ENCODE assay signal across 16 cellular contexts in genomic region chr16:14576532-14576931, GRCh38. TPM values are rescaled to one million over a fixed set of nuclear protein-coding genes. Genes with fewer than 3 reads are reported as not detected.
DNase-seq lines count a peak whose midpoint lies in the region; ATAC-seq and TF ChIP-seq lines count a peak whose summit lies in the region.
"Had no signal": no experiment of that assay in that cellular context is flagged by ENCODE, and none has a peak within 500 bp of the region (broad histone marks: within the 10 kb centered on the region; RNA-seq: fewer than 3 reads in every experiment).

No MANE protein-coding gene starts in this region.

- WGBS in hepatocyte (ENCODE audit: low lambda C conversion rate, missing lambda C conversion rate) = 68% methylated on average over 1 of the region's 1 CpG

- H3K27ac ChIP-seq in VCaP (peak overlapping the region; percentile 58), hepatocyte (peak overlapping the region; percentile 73)
- H3K27ac ChIP-seq: BLaER1 had no signal

- H3K4me3 ChIP-seq in hepatocyte (no peak overlapping the region), foreskin fibroblast (ENCODE audit: low read depth in 1 of 2, low read length in 2 of 2) (no peak overlapping the region)
- H3K4me3 ChIP-seq: BLaER1 had no signal

- H3K9me2 ChIP-seq in hepatocyte (replicated peaks; ENCODE audit: insufficient read depth) = no peaks in the 10 kb centered on the region

- H3K4me1 Mint-ChIP-seq in osteocyte (ENCODE audit: unreplicated experiment) = no peaks in the 10 kb centered on the region
- H3K4me1 Mint-ChIP-seq: CD14-positive monocyte, H9 had no signal

- TF ChIP-seq CTCF in VCaP (conservative IDR thresholded peaks at IDR 0.05) (no peak), hepatocyte (IDR thresholded peaks at IDR 0.05; ENCODE audit: poor library complexity) (no peak), osteocyte (IDR thresholded peaks at IDR 0.05) (no peak), foreskin fibroblast (IDR thresholded peaks at IDR 0.05; ENCODE audit: low read depth, low read length) (no peak)

- no peak overlapping the region for H3K4me3 Mint-ChIP-seq in osteocyte (ENCODE audit: unreplicated experiment)
- H3K4me3 Mint-ChIP-seq: CD14-positive monocyte; CD4-positive, alpha-beta memory T cell; H9 had no signal

- ATAC-seq in left colon = peak; percentile 93
- ATAC-seq in HG02623 (IDR thresholded peaks at IDR 0.05; ENCODE audit: unreplicated experiment) = no peak
- no peak for ATAC-seq in GM18498 (IDR thresholded peaks at IDR 0.05; ENCODE audit: unreplicated experiment)

- H4K20me1 ChIP-seq in hepatocyte (ENCODE audit: insufficient read depth, poor library complexity, severe bottlenecking) = no peaks in the 10 kb centered on the region
- H4K20me1 ChIP-seq: BLaER1 had no signal

- H3K4me1 ChIP-seq in hepatocyte (ENCODE audit: insufficient read depth) = no peaks in the 10 kb centered on the region
- H3K4me1 ChIP-seq: BLaER1 had no signal

- H3K27me3 Mint-ChIP-seq in osteocyte (ENCODE audit: unreplicated experiment) = no peaks in the 10 kb centered on the region
- H3K27me3 Mint-ChIP-seq: CD4-positive, alpha-beta memory T cell had no signal

- H3K9me3 ChIP-seq in hepatocyte (ENCODE audit: low read depth) = no peaks in the 10 kb centered on the region

- peaks cover 43% of the 10 kb centered on the region for H3K36me3 Mint-ChIP-seq in osteocyte (ENCODE audit: unreplicated experiment)

- H3K4me2 ChIP-seq in hepatocyte = no peak overlapping the region
- H3K4me2 ChIP-seq: BLaER1 had no signal

- intact Hi-C loops in left colon (cut with DNase I, micrococcal nuclease) = no loop called here

- H3K9me3 Mint-ChIP-seq in osteocyte (ENCODE audit: unreplicated experiment) = no peaks in the 10 kb centered on the region
- H3K9me3 Mint-ChIP-seq: CD4-positive, alpha-beta memory T cell had no signal

- H2AFZ ChIP-seq in hepatocyte = no peak overlapping the region

- H3K27me3 ChIP-seq in hepatocyte = no peaks in the 10 kb centered on the region
- H3K27me3 ChIP-seq: BLaER1 had no signal

- no peaks in the 10 kb centered on the region for H3K79me2 ChIP-seq in hepatocyte

- no peak overlapping the region for H3K27ac Mint-ChIP-seq in osteocyte (ENCODE audit: unreplicated experiment)
- H3K27ac Mint-ChIP-seq: CD4-positive, alpha-beta memory T cell; H9 had no signal

- DNase-seq in hepatocyte (ENCODE audit: low spot score) (no peak), left colon (no peak), mucosa of gallbladder (ENCODE audit: low spot score) (peak; percentile 43), osteocyte (ENCODE audit: extremely low spot score, unreplicated experiment) (no peak), foreskin fibroblast (no peak)
- DNase-seq: 8988T; CD4-positive, alpha-beta memory T cell; DMS153; DMS79 treated with DMSO at 0.1 percent for 48 hours; GF-D8; H9 had no signal

- no peaks in the 10 kb centered on the region for H3K36me3 ChIP-seq in hepatocyte (replicated peaks; ENCODE audit: insufficient read depth, low read depth)

RNA-seq across cellular contexts. Expression of gene PARN, which starts 53.5 kb away (rescaled TPM):
- 23.8 and 35.6 TPM in 2 replicates for total RNA-seq in hepatocyte
- polyA plus RNA-seq in hepatocyte = 20.0 and 23.7 TPM in 2 replicates
- total RNA-seq in left colon = 10 to 100 TPM; 24.3 to 29.8 TPM
- total RNA-seq in mucosa of gallbladder = 33.5 TPM
- total RNA-seq in osteocyte = 34.2 and 36.8 TPM in 2 replicates

RNA-seq across cellular contexts. Expression of gene BFAR, which starts 56.2 kb away (rescaled TPM):
- total RNA-seq in hepatocyte = 76.9 and 98.9 TPM in 2 replicates
- 44.0 and 44.6 TPM in 2 replicates for polyA plus RNA-seq in hepatocyte
- 10 to 100 TPM; 64.8 to 65.9 TPM for total RNA-seq in left colon
- total RNA-seq in mucosa of gallbladder = 62.4 TPM
- total RNA-seq in osteocyte = 76.6 and 78.2 TPM in 2 replicates
